In the genomic region with DNA sequence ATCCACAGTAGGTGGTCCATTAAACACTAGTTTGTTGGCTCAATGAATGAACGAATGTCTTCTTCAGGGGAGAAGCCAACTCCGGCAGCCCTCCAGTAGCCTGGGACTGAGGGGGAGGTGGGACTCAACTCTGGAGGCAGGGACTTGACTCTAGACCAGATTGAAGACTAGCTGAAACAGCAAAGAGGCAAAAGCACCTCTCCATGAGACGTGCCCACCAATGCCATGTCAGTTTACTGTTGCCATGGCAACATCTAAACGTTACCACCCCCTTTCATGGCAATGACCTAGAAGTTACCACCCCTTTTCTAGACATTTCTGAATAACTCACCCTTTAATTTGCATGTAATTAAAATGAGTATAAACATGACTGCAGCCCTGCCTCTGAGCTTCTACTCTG, we compare ENCODE assay signal across 1 cellular context.
TF ChIP-seq lines count a peak whose summit lies in the region.

No MANE protein-coding gene starts in this region.

TF ChIP-seq in HepG2, 621 proteins besides CTCF, POLR2A, EP300 and RAD21 (continued from another document):
- TF ChIP-seq, protein P1, sequence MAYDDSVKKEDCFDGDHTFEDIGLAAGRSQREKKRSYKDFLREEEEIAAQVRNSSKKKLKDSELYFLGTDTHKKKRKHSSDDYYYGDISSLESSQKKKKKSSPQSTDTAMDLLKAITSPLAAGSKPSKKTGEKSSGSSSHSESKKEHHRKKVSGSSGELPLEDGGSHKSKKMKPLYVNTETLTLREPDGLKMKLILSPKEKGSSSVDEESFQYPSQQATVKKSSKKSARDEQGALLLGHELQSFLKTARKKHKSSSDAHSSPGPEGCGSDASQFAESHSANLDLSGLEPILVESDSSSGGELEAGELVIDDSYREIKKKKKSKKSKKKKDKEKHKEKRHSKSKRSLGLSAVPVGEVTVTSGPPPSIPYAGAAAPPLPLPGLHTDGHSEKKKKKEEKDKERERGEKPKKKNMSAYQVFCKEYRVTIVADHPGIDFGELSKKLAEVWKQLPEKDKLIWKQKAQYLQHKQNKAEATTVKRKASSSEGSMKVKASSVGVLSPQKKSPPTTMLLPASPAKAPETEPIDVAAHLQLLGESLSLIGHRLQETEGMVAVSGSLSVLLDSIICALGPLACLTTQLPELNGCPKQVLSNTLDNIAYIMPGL (CRISPR knock-in tag; IDR thresholded peaks at IDR 0.05; ENCODE audit: borderline replicate concordance in 1 of 2, low read depth in 1 of 2): no peak
- no peak for TF ChIP-seq PHF21A (CRISPR knock-in tag; IDR thresholded peaks at IDR 0.05)
